ENCODE assay signal across 25 cellular contexts in the genomic region with DNA sequence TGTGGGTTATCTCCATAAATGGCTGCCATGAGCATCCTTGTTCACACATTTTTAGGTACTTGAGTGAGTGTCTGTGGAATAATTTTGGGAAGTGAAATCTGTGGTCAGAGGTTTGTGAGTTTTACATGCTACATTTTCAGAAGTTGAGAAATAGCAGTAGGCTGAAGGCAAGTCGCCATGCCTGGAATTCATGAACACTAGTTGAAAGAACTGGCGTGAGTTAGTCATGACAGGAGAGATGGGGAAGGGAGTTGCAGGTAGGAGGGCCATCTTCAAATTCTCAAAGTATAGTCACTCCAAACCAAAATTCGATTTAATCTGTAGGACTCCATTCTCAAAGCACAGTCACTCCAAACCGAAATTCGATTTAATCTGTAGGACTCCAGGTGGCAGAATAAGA.
A peak's percentile ranks its signal among the peaks of the same experiment; 100 is the strongest.
DNase-seq lines count a peak whose midpoint lies in the region; ATAC-seq and TF ChIP-seq lines count a peak whose summit lies in the region.
"Had no signal": no experiment of that assay in that cellular context is flagged by ENCODE, and none has a peak within 500 bp of the region (broad histone marks: within the 10 kb centered on the region; RNA-seq: fewer than 3 reads in every experiment).

No MANE protein-coding gene starts in this region.

- H3K4me3 ChIP-seq in IMR-90 (ENCODE audit: insufficient read depth, low read depth, low read length), result no peak overlapping the region
- no peak overlapping the region for H3K4me3 ChIP-seq in esophagus squamous epithelium
- no peak overlapping the region for H3K4me3 ChIP-seq in smooth muscle cell
- H3K4me3 ChIP-seq in colonic mucosa, result no peak overlapping the region
- no peak overlapping the region for H3K4me3 ChIP-seq in prostate gland
- H3K4me3 ChIP-seq: right lobe of liver had no signal

- no CpG with 5 or more reads among the region's 5 CpGs for WGBS in IMR-90 (ENCODE audit: extremely low coverage in 2 of 2, insufficient read length in 1 of 2), 2 experiments
- WGBS in esophagus squamous epithelium, 2 donors, result 36 to 48% methylated on average over 5 of the region's 5 CpGs
- WGBS in smooth muscle cell (ENCODE audit: low lambda C conversion rate), result 83% methylated on average over 5 of the region's 5 CpGs
- 75% methylated on average over 5 of the region's 5 CpGs for WGBS in prostate gland

- peak overlapping the region; percentile 51; the same call in 1 of the 2 replicates for H3K18ac ChIP-seq in IMR-90 (ENCODE audit: low read depth, low read length)

- H2AK9ac ChIP-seq in IMR-90 (replicated peaks; ENCODE audit: low read depth, low read length, poor library complexity), result no peak overlapping the region

- CTCF ChIA-PET in IMR-90 (lab: Yijun Ruan, JAX), result no interaction called here

- ATAC-seq in IMR-90 (ENCODE audit: low read depth), result no peak
- ATAC-seq: activated CD8-positive, alpha-beta T cell treated with anti-CD3 and anti-CD28 coated beads, Interleukin-2, amount 10 ng/mL, durations not matched to agents 7 days and 5 days; left colon; stimulated activated memory B cell treated with anti-CD40 and anti-IgM and Interleukin-4, amounts not matched to agents 10 μg/mL and 1 μg/mL and 100 μg/mL, for 72 hours had no signal

- no peak for DNase-seq in IMR-90
- peak; percentile 42 for DNase-seq in amniotic epithelial cell (ENCODE audit: low read depth)
- no peak for DNase-seq in esophagus squamous epithelium (lab: John Stamatoyannopoulos, UW)
- DNase-seq in smooth muscle cell (lab: John Stamatoyannopoulos, UW; ENCODE audit: unreplicated experiment), result no peak
- DNase-seq in stimulated activated CD4-positive, alpha-beta T cell treated with anti-CD3 and anti-CD28 coated beads, Interleukin-2, amount 100 ng/mL, for 24 hours, result no peak
- DNase-seq in colonic mucosa, result no peak
- DNase-seq in prostate gland (ENCODE audit: low spot score), result no peak
- no peak for DNase-seq in HuH-7.5 (ENCODE audit: low spot score)
- DNase-seq: activated CD4-positive, alpha-beta T cell treated with anti-CD3 and anti-CD28 coated beads for 1 hour; activated CD8-positive, alpha-beta T cell treated with anti-CD3 and anti-CD28 coated beads, Interleukin-2, amount 10 ng/mL, durations not matched to agents 7 days and 5 days; activated effector memory CD4-positive, alpha-beta T cell treated with Interleukin-2 at 50 U/mL for 16 hours; activated naive CD8-positive, alpha-beta T cell treated with anti-CD3 and anti-CD28 coated beads, Interleukin-2, amount 10 ng/mL, durations not matched to agents 7 days and 5 days; brain microvascular endothelial cell; DND-41; effector CD4-positive, alpha-beta T cell; left colon; NCI-H1105; NCI-H187 treated with DMSO at 0.1 percent for 48 hours; NCI-H2171 treated with DMSO at 0.1 percent for 48 hours; NCI-H524 treated with DMSO at 0.1 percent for 48 hours; posterior cingulate gyrus; right lobe of liver; stimulated activated CD4-positive, alpha-beta T cell treated with anti-CD3 and anti-CD28 coated beads, Interleukin-4, amount 100 ng/mL, for 4 hours; substantia nigra had no signal

- H2AK5ac ChIP-seq in IMR-90 (ENCODE audit: low read depth, low read length), result peak overlapping the region; percentile 25; the same call in 1 of the 2 replicates

- TF ChIP-seq CTCF in IMR-90 (conservative IDR thresholded peaks at IDR 0.05; ENCODE audit: low read depth, low read length) (no peak), esophagus squamous epithelium (IDR thresholded peaks at IDR 0.05) (no peak), smooth muscle cell (IDR thresholded peaks at IDR 0.05; ENCODE audit: borderline replicate concordance, insufficient read depth, poor library complexity, severe bottlenecking) (no peak), colonic mucosa (IDR thresholded peaks at IDR 0.05) (no peak), prostate gland (IDR thresholded peaks at IDR 0.05) (no peak)

- BruUV-seq in IMR-90 (replicated peaks; lab: Mats Ljungman, UMichigan), result no TSS peak

- H2BK20ac ChIP-seq in IMR-90 (ENCODE audit: low read depth, low read length), result peak overlapping the region; percentile 21; the same call in 1 of the 2 replicates

- peaks cover 19% of the 10 kb centered on the region for H3F3A ChIP-seq in smooth muscle cell (ENCODE audit: low read depth)

- H3K14ac ChIP-seq in IMR-90 (replicated peaks; ENCODE audit: low read depth, low read length), result peak overlapping the region; percentile 72

- POLR2A ChIA-PET in IMR-90 (lab: Charles Lee; ENCODE audit: unreplicated experiment), result interaction anchor here (0.5 kb wide), 1 partner anchor 148 kb away, joined by 3 read pairs; no protein-coding TSS in a partner anchor

- H2BK120ac ChIP-seq in IMR-90 (ENCODE audit: low read depth, low read length), result peak overlapping the region; percentile 25; the same call in 1 of the 2 replicates

- peak overlapping the region; percentile 30 for H3K4ac ChIP-seq in IMR-90 (ENCODE audit: low read depth, low read length)

- peak overlapping the region; percentile 19; the same call in 1 of the 2 replicates for H4K5ac ChIP-seq in IMR-90 (ENCODE audit: low read depth, low read length)

- H2BK15ac ChIP-seq in IMR-90 (ENCODE audit: low read depth, low read length), result 0 out of 3 replicates have a peak overlapping the region, but pooled peaks have one; percentile 5

- H3K9me1 ChIP-seq in IMR-90 (ENCODE audit: insufficient read depth, low read length), result peaks cover 45% of the 10 kb centered on the region

- in situ Hi-C loops in IMR-90 (cut with MboI; ENCODE audit: low sequenced_read_pairs), result no loop called here

- no peak overlapping the region for H3K4me2 ChIP-seq in IMR-90 (ENCODE audit: low read depth, low read length)
- peak overlapping the region; percentile 53 for H3K4me2 ChIP-seq in smooth muscle cell

- H3K9ac ChIP-seq in IMR-90 (ENCODE audit: low read depth, low read length) (no peak overlapping the region), smooth muscle cell (ENCODE audit: low read depth) (no peak overlapping the region), colonic mucosa (ENCODE audit: low read depth in 2 of 2, low read length in 2 of 2) (no peak overlapping the region)

- H3K56ac ChIP-seq in IMR-90 (ENCODE audit: extremely low read depth, insufficient read depth, low read length), result no peak overlapping the region

- intact Hi-C loops in IMR-90 (cut with micrococcal nuclease) (no loop called here), esophagus squamous epithelium (cut with DNase I) (no loop called here), colonic mucosa (cut with DNase I) (no loop called here), prostate gland (cut with DNase I) (no loop called here)

- H3K27me3 ChIP-seq in IMR-90 (ENCODE audit: control insufficient read depth, insufficient read depth, low read length) (no peaks in the 10 kb centered on the region), esophagus squamous epithelium (no peaks in the 10 kb centered on the region), smooth muscle cell (ENCODE audit: low read depth) (no peaks in the 10 kb centered on the region), colonic mucosa (no peaks in the 10 kb centered on the region), prostate gland (replicated peaks; ENCODE audit: insufficient read depth) (no peaks in the 10 kb centered on the region)
- H3K27me3 ChIP-seq: brain microvascular endothelial cell, right lobe of liver had no signal

- H4K20me1 ChIP-seq in IMR-90 (ENCODE audit: insufficient read depth, low read length) (peaks cover 55% of the 10 kb centered on the region), smooth muscle cell (ENCODE audit: low read depth) (peaks cover 20% of the 10 kb centered on the region)

- H2AFZ ChIP-seq in IMR-90 (replicated peaks; ENCODE audit: low read length, poor library complexity) (no peak overlapping the region), smooth muscle cell (ENCODE audit: low read depth) (no peak overlapping the region)

- peak overlapping the region; percentile 32 for H2BK5ac ChIP-seq in IMR-90 (ENCODE audit: low read depth, low read length, poor library complexity, severe bottlenecking)

- peaks cover 42% of the 10 kb centered on the region for H3K4me1 ChIP-seq in IMR-90 (ENCODE audit: control insufficient read depth, insufficient read depth, low read length)
- H3K4me1 ChIP-seq in esophagus squamous epithelium, result peaks cover 15 to 94% (median 58%) of the 10 kb centered on the region in 3 donors
- peaks cover 34% of the 10 kb centered on the region for H3K4me1 ChIP-seq in smooth muscle cell (ENCODE audit: low read depth)
- H3K4me1 ChIP-seq in colonic mucosa, result no peaks in the 10 kb centered on the region
- H3K4me1 ChIP-seq in prostate gland (replicated peaks), result peaks cover 6% of the 10 kb centered on the region
- H3K4me1 ChIP-seq: right lobe of liver had no signal

- H3K36me3 ChIP-seq in IMR-90 (ENCODE audit: control insufficient read depth, insufficient read depth, low read length), result no peaks in the 10 kb centered on the region
- H3K36me3 ChIP-seq in esophagus squamous epithelium, result peaks cover 0 to 7% (median 0%) of the 10 kb centered on the region in 3 donors
- H3K36me3 ChIP-seq in smooth muscle cell (ENCODE audit: low read depth), result no peaks in the 10 kb centered on the region
- H3K36me3 ChIP-seq in colonic mucosa, result no peaks in the 10 kb centered on the region
- no peaks in the 10 kb centered on the region for H3K36me3 ChIP-seq in prostate gland
- H3K36me3 ChIP-seq: brain microvascular endothelial cell, right lobe of liver had no signal

- peak overlapping the region; percentile 58; the same call in 1 of the 2 replicates for H3K23ac ChIP-seq in IMR-90 (ENCODE audit: low read depth, low read length)

- dilution Hi-C loops in IMR-90 (cut with HindIII; ENCODE audit: low sequenced_read_pairs, unreplicated experiment), result no loop called here

- H3K27ac ChIP-seq in IMR-90 (ENCODE audit: insufficient read depth, low read length) (0 out of 2 replicates have a peak overlapping the region, but pooled peaks have one; percentile 35), esophagus squamous epithelium (peak overlapping the region; percentile 43 to 82 (median 68)), smooth muscle cell (ENCODE audit: low read depth) (peak overlapping the region; percentile 76), colonic mucosa (no peak overlapping the region), prostate gland (no peak overlapping the region)
- H3K27ac ChIP-seq: brain microvascular endothelial cell, right lobe of liver had no signal

- 0 out of 2 replicates have a peak overlapping the region, but pooled peaks have one; percentile 9 for H4K91ac ChIP-seq in IMR-90 (ENCODE audit: insufficient read depth, low read depth, low read length)

- peak overlapping the region in 1 of 2 experiments; percentile 26; a peak in 1 of 4 replicates for H4K8ac ChIP-seq in IMR-90 (ENCODE audit: low read depth in 2 of 2, low read length in 2 of 2)

- peaks cover 50 to 89% of the 10 kb centered on the region in 2 experiments for H3K79me1 ChIP-seq in IMR-90 (ENCODE audit: low read depth in 1 of 2, low read length in 2 of 2)

- H3K9me3 ChIP-seq in IMR-90 (ENCODE audit: control insufficient read depth, insufficient read depth, low read length), result no peaks in the 10 kb centered on the region
- no peaks in the 10 kb centered on the region for H3K9me3 ChIP-seq in esophagus squamous epithelium
- no peaks in the 10 kb centered on the region for H3K9me3 ChIP-seq in smooth muscle cell (replicated peaks; ENCODE audit: low read depth)
- H3K9me3 ChIP-seq in colonic mucosa, result no peaks in the 10 kb centered on the region
- H3K9me3 ChIP-seq in prostate gland, result no peaks in the 10 kb centered on the region
- H3K9me3 ChIP-seq: right lobe of liver had no signal

- peaks cover 6% of the 10 kb centered on the region for H3K79me2 ChIP-seq in smooth muscle cell (ENCODE audit: low read depth)

- no peak for TF ChIP-seq POLR2A in IMR-90 (IDR thresholded peaks at IDR 0.05; ENCODE audit: low read depth, low read length)
- TF ChIP-seq POLR2A in esophagus squamous epithelium (IDR thresholded peaks at IDR 0.05), result no peak
- no peak for TF ChIP-seq POLR2A in prostate gland (IDR thresholded peaks at IDR 0.05)

- no peak for TF ChIP-seq RAD21 in IMR-90 (IDR thresholded peaks at IDR 0.05; ENCODE audit: low read length)

Comparison
In these comparisons a context has a peak if more than half of its experiments do, and no peak if none do; other contexts are left out.
1. H3K27ac ChIP-seq: peak in IMR-90 (single experiment), esophagus squamous epithelium (4 of 4) and smooth muscle cell (single experiment); none in colonic mucosa (single experiment) and prostate gland (0 of 2).